Comparison of ENCODE assay signal across 17 cellular contexts in genomic region chr7:106466867-106467266, GRCh38.
DNase-seq lines count a peak whose midpoint lies in the region; ATAC-seq and TF ChIP-seq lines count a peak whose summit lies in the region.
"Had no signal": no experiment of that assay in that cellular context is flagged by ENCODE, and none has a peak within 500 bp of the region (broad histone marks: within the 10 kb centered on the region; RNA-seq: fewer than 3 reads in every experiment).

No MANE protein-coding gene starts in this region.

- H3K9me3 Mint-ChIP-seq in WTC11 = peaks cover 43% of the 10 kb centered on the region
- H3K9me3 Mint-ChIP-seq: CD8-positive, alpha-beta memory T cell; IgD-negative memory B cell had no signal

- H3K4me1 ChIP-seq in right atrium auricular region (peaks cover 0 to 16% of the 10 kb centered on the region in 2 donors), hepatocyte (ENCODE audit: insufficient read depth) (no peaks in the 10 kb centered on the region), thoracic aorta (ENCODE audit: control insufficient read depth in 1 of 2, low read depth in 2 of 2) (peaks cover 12 to 51% of the 10 kb centered on the region in 2 donors), PC-3 (ENCODE audit: insufficient read depth, low read length) (peaks cover 11% of the 10 kb centered on the region), ovary (ENCODE audit: insufficient read depth) (no peaks in the 10 kb centered on the region)

- H4K20me1 ChIP-seq in hepatocyte (ENCODE audit: insufficient read depth, poor library complexity, severe bottlenecking) = no peaks in the 10 kb centered on the region
- H4K20me1 ChIP-seq in PC-3 (ENCODE audit: low read length) = no peaks in the 10 kb centered on the region

- no peak overlapping the region for H3K9ac ChIP-seq in PC-3 (ENCODE audit: low read length)

- H3K9me3 ChIP-seq in right atrium auricular region (no peaks in the 10 kb centered on the region), hepatocyte (ENCODE audit: low read depth) (no peaks in the 10 kb centered on the region), thoracic aorta (no peaks in the 10 kb centered on the region), PC-3 (ENCODE audit: low read length) (no peaks in the 10 kb centered on the region), ovary (no peaks in the 10 kb centered on the region)

- H3K27ac ChIP-seq in right atrium auricular region (no peak overlapping the region), hepatocyte (no peak overlapping the region), thoracic aorta (peak overlapping the region; percentile 64 to 78), PC-3 (ENCODE audit: low read length) (no peak overlapping the region), dorsolateral prefrontal cortex (no peak overlapping the region), ovary (no peak overlapping the region)
- H3K27ac ChIP-seq: C4-2B had no signal

- WGBS in hepatocyte (ENCODE audit: low lambda C conversion rate, missing lambda C conversion rate) = 75% methylated on average over 5 of the region's 5 CpGs
- WGBS in ovary, 3 donors = 66 to 68% (median 67%) methylated on average over 5 of the region's 5 CpGs

- H3K4me3 Mint-ChIP-seq in WTC11 = no peak overlapping the region
- H3K4me3 Mint-ChIP-seq: CD8-positive, alpha-beta memory T cell; IgD-negative memory B cell had no signal

- peak overlapping the region; percentile 7; the same call in 1 of the 2 replicates for H3K27ac Mint-ChIP-seq in WTC11
- H3K27ac Mint-ChIP-seq: CD8-positive, alpha-beta memory T cell; IgD-negative memory B cell had no signal

- CTCF ChIA-PET in WTC11 (lab: Charles Lee) (interaction anchor here (1.6 kb wide), 1 partner anchor 290 kb away, joined by 4 read pairs; no protein-coding TSS in a partner anchor), PC-3 (lab: Charles Lee) (no interaction called here)

- DNase-seq in left ventricle myocardium superior (no peak), right atrium auricular region (ENCODE audit: low spot score) (no peak), WTC11 (ENCODE audit: low spot score) (no peak), hepatocyte (ENCODE audit: low spot score) (peak; percentile 13), thoracic aorta (ENCODE audit: low spot score) (no peak), PC-3 (no peak), dorsolateral prefrontal cortex (no peak), ovary (no peak)
- DNase-seq: CD8-positive, alpha-beta memory T cell; Karpas-422; MV-4-11; NCI-H187; NCI-H446; NCI-H526 had no signal

- no peak for TF ChIP-seq CTCF in right atrium auricular region (IDR thresholded peaks at IDR 0.05)
- no peak for TF ChIP-seq CTCF in WTC11 (IDR thresholded peaks at IDR 0.05)
- no peak for TF ChIP-seq CTCF in hepatocyte (IDR thresholded peaks at IDR 0.05; ENCODE audit: poor library complexity)
- no peak for TF ChIP-seq CTCF in thoracic aorta (IDR thresholded peaks at IDR 0.05)
- TF ChIP-seq CTCF in PC-3 (conservative IDR thresholded peaks at IDR 0.05; ENCODE audit: low read depth, low read length) = no peak
- TF ChIP-seq CTCF in dorsolateral prefrontal cortex (IDR thresholded peaks at IDR 0.05 in 54 of 56, conservative IDR thresholded peaks at IDR 0.05 in 2 of 56; ENCODE audit: low read depth in 1 of 56, partially characterized antibody in 56 of 56) = no peak
- TF ChIP-seq CTCF in ovary (IDR thresholded peaks at IDR 0.05) = no peak

- H3K9me2 ChIP-seq in hepatocyte (replicated peaks; ENCODE audit: insufficient read depth) = no peaks in the 10 kb centered on the region
- no peaks in the 10 kb centered on the region for H3K9me2 ChIP-seq in PC-3 (replicated peaks; ENCODE audit: low read length)

- peaks cover 3% of the 10 kb centered on the region; the same call in 1 of the 2 replicates for H3K36me3 Mint-ChIP-seq in WTC11
- H3K36me3 Mint-ChIP-seq: CD8-positive, alpha-beta memory T cell; IgD-negative memory B cell had no signal

- H3F3A ChIP-seq in PC-3 (ENCODE audit: low read length, unreplicated experiment) = no peaks in the 10 kb centered on the region

- H3K79me2 ChIP-seq in hepatocyte (no peaks in the 10 kb centered on the region), PC-3 (ENCODE audit: low read length) (peaks cover 17% of the 10 kb centered on the region)

- intact Hi-C loops in left ventricle myocardium superior (cut with micrococcal nuclease) = loop anchor here (10.0 kb wide), 1 partner anchor 182 kb away; the partner anchor contains the start of gene NAMPT
- intact Hi-C loops in PC-3 (cut with micrococcal nuclease) = loop anchor here (10.0 kb wide), 1 partner anchor 412 kb away; no protein-coding TSS in a partner anchor
- intact Hi-C loops in dorsolateral prefrontal cortex (cut with DNase I) = no loop called here
- intact Hi-C loops in ovary (cut with DNase I) = loop anchor here in 1 of 4 donors (10.0 kb wide), 1 partner anchor 182 kb away; the partner anchor contains the start of gene NAMPT

- no peak overlapping the region for H2AFZ ChIP-seq in hepatocyte
- no peak overlapping the region for H2AFZ ChIP-seq in PC-3 (ENCODE audit: low read length)

- peak; percentile 28 for ATAC-seq in left ventricle myocardium superior
- peak; percentile 69 for ATAC-seq in WTC11
- ATAC-seq in thoracic aorta (ENCODE audit: insufficient number of reproducible peaks, low FRiP score, low read depth) = no peak
- no peak for ATAC-seq in PC-3
- ATAC-seq: HCT116 had no signal

- POLR2A ChIA-PET in WTC11 (lab: Charles Lee) = no interaction called here
- POLR2A ChIA-PET in PC-3 (lab: Charles Lee; ENCODE audit: unreplicated experiment) = no interaction called here

- no TSS peak for BruUV-seq in PC-3 (replicated peaks; lab: Mats Ljungman, UMichigan)

- no peak overlapping the region for H3K4me2 ChIP-seq in hepatocyte
- no peak overlapping the region for H3K4me2 ChIP-seq in PC-3 (ENCODE audit: low read length)

- H3K27me3 Mint-ChIP-seq in WTC11 (ENCODE audit: low read depth) = no peaks in the 10 kb centered on the region

- TF ChIP-seq EP300 in ovary (IDR thresholded peaks at IDR 0.05) = no peak

- no peak overlapping the region for H3K4me3 ChIP-seq in right atrium auricular region
- no peak overlapping the region for H3K4me3 ChIP-seq in hepatocyte
- H3K4me3 ChIP-seq in thoracic aorta = no peak overlapping the region
- H3K4me3 ChIP-seq in PC-3 (ENCODE audit: low read length) = no peak overlapping the region
- H3K4me3 ChIP-seq in dorsolateral prefrontal cortex = no peak overlapping the region
- H3K4me3 ChIP-seq in ovary = no peak overlapping the region

- H3K27me3 ChIP-seq in right atrium auricular region (no peaks in the 10 kb centered on the region), hepatocyte (no peaks in the 10 kb centered on the region), thoracic aorta (replicated peaks; ENCODE audit: insufficient read depth) (no peaks in the 10 kb centered on the region), PC-3 (ENCODE audit: low read length) (no peaks in the 10 kb centered on the region), dorsolateral prefrontal cortex (peaks cover 0 to 6% (median 0%) of the 10 kb centered on the region in 45 donors), ovary (no peaks in the 10 kb centered on the region)

- no peak for TF ChIP-seq POLR2A in ovary (IDR thresholded peaks at IDR 0.05)

- peaks cover 45% of the 10 kb centered on the region for H3K4me1 Mint-ChIP-seq in WTC11
- H3K4me1 Mint-ChIP-seq: CD8-positive, alpha-beta memory T cell had no signal

- H3K36me3 ChIP-seq in right atrium auricular region = no peaks in the 10 kb centered on the region
- H3K36me3 ChIP-seq in hepatocyte (replicated peaks; ENCODE audit: insufficient read depth, low read depth) = no peaks in the 10 kb centered on the region
- no peaks in the 10 kb centered on the region for H3K36me3 ChIP-seq in thoracic aorta
- H3K36me3 ChIP-seq in PC-3 (ENCODE audit: low read depth, low read length) = 0 out of 2 replicates have a peak, but pooled peaks cover 6% of the 10 kb centered on the region
- no peaks in the 10 kb centered on the region for H3K36me3 ChIP-seq in ovary

TF ChIP-seq in WTC11, 78 proteins besides CTCF, POLR2A, EP300 and RAD21:
- no peak for TF ChIP-seq IRF2 (CRISPR knock-in tag; IDR thresholded peaks at IDR 0.05; ENCODE audit: borderline replicate concordance, low read depth)
- no peak for TF ChIP-seq ZNF425 (CRISPR knock-in tag; conservative IDR thresholded peaks at IDR 0.05)
- TF ChIP-seq MXD4 (CRISPR knock-in tag; IDR thresholded peaks at IDR 0.05; ENCODE audit: borderline replicate concordance) = no peak
- TF ChIP-seq RELA (CRISPR knock-in tag; IDR thresholded peaks at IDR 0.05; ENCODE audit: borderline replicate concordance) = no peak
- no peak for TF ChIP-seq ZNF671 (CRISPR knock-in tag; IDR thresholded peaks at IDR 0.05)

Comparison
In these comparisons a context has a peak if more than half of its experiments do, and no peak if none do; other contexts are left out.
1. ATAC-seq: peak in left ventricle myocardium superior (single experiment) and WTC11 (single experiment); none in thoracic aorta (single experiment) and PC-3 (single experiment).
2. H3K27ac ChIP-seq: peak in thoracic aorta (2 of 2); none in right atrium auricular region (0 of 2), hepatocyte (single experiment), PC-3 (single experiment), dorsolateral prefrontal cortex (0 of 59) and ovary (0 of 2).
3. intact Hi-C loops: an anchor here in left ventricle myocardium superior (10.0 kb wide) and PC-3 (10.0 kb wide); none called in dorsolateral prefrontal cortex.